8 cellular contexts compared by ENCODE assay signal in genomic region chr6:125944434-125944816, GRCh38. TPM values are rescaled to one million over a fixed set of nuclear protein-coding genes. Genes with fewer than 3 reads are reported as not detected.
DNase-seq lines count a peak whose midpoint lies in the region; ATAC-seq, FAIRE-seq and TF ChIP-seq lines count a peak whose summit lies in the region.

No MANE protein-coding gene starts in this region.

- no peak for FAIRE-seq in bronchial epithelial cell (lab: Jason Lieb, UNC)

- in situ Hi-C loops in G401 (cut with HindIII; ENCODE audit: low sequenced_read_pairs), result no loop called here

- H3K4me1 ChIP-seq in liver (ENCODE audit: control insufficient read depth in 4 of 4, insufficient read depth in 4 of 4, low read length in 3 of 4) (peaks cover 4 to 22% (median 20%) of the 10 kb centered on the region in 4 donors), tibial nerve (peaks cover 0 to 40% (median 13%) of the 10 kb centered on the region in 4 donors)

- ATAC-seq in GM18858 (IDR thresholded peaks at IDR 0.05; ENCODE audit: unreplicated experiment), result no peak

- H3K9me3 ChIP-seq in liver (ENCODE audit: control insufficient read depth in 4 of 4, low read length in 3 of 4) (no peaks in the 10 kb centered on the region), tibial nerve (no peaks in the 10 kb centered on the region)

- H3K36me3 ChIP-seq in bronchial epithelial cell (ENCODE audit: control insufficient read depth, insufficient read depth, low read length), result no peaks in the 10 kb centered on the region
- no peaks in the 10 kb centered on the region for H3K36me3 ChIP-seq in liver (ENCODE audit: control insufficient read depth in 4 of 4, insufficient read depth in 3 of 4, low read depth in 1 of 4, low read length in 3 of 4)
- H3K36me3 ChIP-seq in tibial nerve, result no peaks in the 10 kb centered on the region

- no peak overlapping the region for H3K4me3 ChIP-seq in bronchial epithelial cell (ENCODE audit: low read depth, low read length)
- H3K4me3 ChIP-seq in liver (ENCODE audit: low read depth in 1 of 3, low read length in 3 of 3), result no peak overlapping the region
- H3K4me3 ChIP-seq in tibial nerve, result no peak overlapping the region

- TF ChIP-seq CTCF in bronchial epithelial cell (IDR thresholded peaks at IDR 0.05; ENCODE audit: insufficient read depth, low read length, severe bottlenecking) (no peak), liver (IDR thresholded peaks at IDR 0.05; ENCODE audit: low read depth, low read length, missing input control) (no peak), tibial nerve (IDR thresholded peaks at IDR 0.05) (no peak)

- peak; percentile 48 to 64 for TF ChIP-seq RAD21 in liver (IDR thresholded peaks at IDR 0.05)

- peak overlapping the region; percentile 66 to 83 for H3K27ac ChIP-seq in liver (ENCODE audit: low read depth in 1 of 2, low read length in 2 of 2)
- H3K27ac ChIP-seq in tibial nerve, result peak overlapping the region in 2 of 4 donors; percentile 64 to 78

- peak overlapping the region in 1 of 2 donors; percentile 17 for H3K9ac ChIP-seq in liver (ENCODE audit: low read depth in 1 of 2, low read length in 2 of 2)

- TF ChIP-seq POLR2A in tibial nerve (IDR thresholded peaks at IDR 0.05), result no peak

- DNase-seq in MV-4-11 (lab: John Stamatoyannopoulos, UW), result peak; percentile 81
- peak; percentile 82 for DNase-seq in bronchial epithelial cell (ENCODE audit: low read depth)
- peak; percentile 21 to 68 for DNase-seq in tibial nerve (ENCODE audit: low spot score in 2 of 2)
- no peak for DNase-seq in HEK293T (ENCODE audit: extremely low spot score)
- no peak for DNase-seq in SW 1271 (lab: John Stamatoyannopoulos, UW)
- no peak for DNase-seq in G401 (ENCODE audit: low spot score)

- H3K27me3 ChIP-seq in bronchial epithelial cell (ENCODE audit: control insufficient read depth, insufficient read depth, low read length), result no peaks in the 10 kb centered on the region
- no peaks in the 10 kb centered on the region for H3K27me3 ChIP-seq in liver (ENCODE audit: control insufficient read depth in 4 of 4, insufficient read depth in 4 of 4, low read length in 3 of 4)
- H3K27me3 ChIP-seq in tibial nerve, result no peaks in the 10 kb centered on the region

- WGBS in liver, result 3% methylated on average over 5 of the region's 5 CpGs
- WGBS in tibial nerve, 2 donors, result 5 to 8% methylated on average over 5 of the region's 5 CpGs

- POLR2A ChIA-PET in HEK293T (lab: Yijun Ruan, JAX), result interaction anchor here (0.6 to 6.5 kb wide), 2 partner anchors 154 to 163 kb away, joined by 3 to 31 read pairs; partner anchors contain the start of gene NCOA7

- CTCF ChIA-PET in HEK293T (lab: Yijun Ruan, JAX), result interaction anchor here (0.6 to 1.4 kb wide), 4 partner anchors 9 to 153 kb away, joined by 3 to 5 read pairs (median 4); no protein-coding TSS in a partner anchor

- peak in 1 of 2 donors; percentile 84 for TF ChIP-seq EP300 in tibial nerve (IDR thresholded peaks at IDR 0.05)

TF ChIP-seq in liver, 16 proteins besides CTCF, POLR2A, EP300 and RAD21 (continues in another document):
- TF ChIP-seq SP1 (IDR thresholded peaks at IDR 0.05) (peak; percentile 92), TAF1 (conservative IDR thresholded peaks at IDR 0.05) (peak; percentile 24), HNF4A (conservative IDR thresholded peaks at IDR 0.05) (peak; percentile 83 to 84), FOXA2 (IDR thresholded peaks at IDR 0.05) (peak; percentile 54), MAX (IDR thresholded peaks at IDR 0.05) (peak; percentile 100), REST (IDR thresholded peaks at IDR 0.05) (no peak), ATF3 (IDR thresholded peaks at IDR 0.05) (peak; percentile 72), FOXA1 (IDR thresholded peaks at IDR 0.05) (peak; percentile 27), JUND (IDR thresholded peaks at IDR 0.05) (peak; percentile 87 to 93), EGR1 (IDR thresholded peaks at IDR 0.05; ENCODE audit: low read depth in 2 of 2) (peak; percentile 76 to 98), HNF4G (IDR thresholded peaks at IDR 0.05) (peak; percentile 53)

TF ChIP-seq in HEK293T, 16 proteins besides CTCF, POLR2A, EP300 and RAD21:
- TF ChIP-seq TARDBP (IDR thresholded peaks at IDR 0.05), result no peak
- no peak for TF ChIP-seq CTBP1 (IDR thresholded peaks at IDR 0.05; ENCODE audit: borderline replicate concordance)
- no peak for TF ChIP-seq FOXA1 (IDR thresholded peaks at IDR 0.05)
- TF ChIP-seq PKNOX1 (IDR thresholded peaks at IDR 0.05), result no peak
- no peak for TF ChIP-seq NFRKB (IDR thresholded peaks at IDR 0.05)
- no peak for TF ChIP-seq FOXK2 (IDR thresholded peaks at IDR 0.05)
- TF ChIP-seq ELF4 (IDR thresholded peaks at IDR 0.05), result no peak
- no peak for TF ChIP-seq BHLHE40 (IDR thresholded peaks at IDR 0.05; ENCODE audit: borderline replicate concordance)
- TF ChIP-seq HDGF (IDR thresholded peaks at IDR 0.05; ENCODE audit: borderline replicate concordance), result no peak
- TF ChIP-seq SUZ12 (IDR thresholded peaks at IDR 0.05), result no peak
- TF ChIP-seq SP1 (IDR thresholded peaks at IDR 0.05), result no peak
- TF ChIP-seq L3MBTL2 (conservative IDR thresholded peaks at IDR 0.05), result no peak
- TF ChIP-seq FOXM1 (IDR thresholded peaks at IDR 0.05; ENCODE audit: borderline replicate concordance), result no peak
- TF ChIP-seq LEF1 (IDR thresholded peaks at IDR 0.05; ENCODE audit: borderline replicate concordance), result no peak
- TF ChIP-seq ZNF384 (IDR thresholded peaks at IDR 0.05), result no peak
TF ChIP-seq in HEK293T: peak in this region for 0.

RNA-seq across cellular contexts. Expression of gene HINT3, which starts 12.1 kb away (rescaled TPM):
- total RNA-seq in bronchial epithelial cell (20.9 and 25.3 TPM in 2 replicates), liver (10 to 100 TPM; 12.1 to 17.4 TPM), tibial nerve (10 to 100 TPM; 19.8 to 27.8 (median 21.2) TPM)
- 1 to 10 TPM; 5.6 to 9.2 TPM for polyA plus RNA-seq in liver
- 9.0 and 9.8 TPM in 2 replicates for total RNA-seq in G401 (2014; rRNA removed; shearing (Covaris generic))

RNA-seq across cellular contexts. Expression of gene TRMT11, which starts 41.9 kb away (rescaled TPM):
- total RNA-seq in bronchial epithelial cell, result 22.7 and 28.7 TPM in 2 replicates
- 10 to 100 TPM in 1 of 2 donors, 1 to 10 TPM in 1; 9.9 to 82.3 TPM for total RNA-seq in liver
- 10 to 100 TPM; 10.3 to 24.1 TPM for polyA plus RNA-seq in liver
- 10 to 100 TPM; 29.7 to 40.8 (median 33.7) TPM for total RNA-seq in tibial nerve
- 20.4 and 22.2 TPM in 2 replicates for total RNA-seq in G401 (2014; rRNA removed; shearing (Covaris generic))

Comparison
In these comparisons a context has a peak if more than half of its experiments do, and no peak if none do; other contexts are left out.
1. DNase-seq: peak in MV-4-11 (single experiment), bronchial epithelial cell (single experiment) and tibial nerve (2 of 2); none in HEK293T (single experiment), SW 1271 (0 of 2) and G401 (single experiment).